Comparison of ENCODE assay signal across 1 cellular context in genomic region chr2:69948032-69948962, GRCh38.
TF ChIP-seq lines count a peak whose summit lies in the region.

No MANE protein-coding gene starts in this region.

TF ChIP-seq in HepG2, 621 proteins besides CTCF, POLR2A, EP300 and RAD21 (continues in another document):
- TF ChIP-seq ZNF224 (CRISPR knock-in tag; IDR thresholded peaks at IDR 0.05) (no peak), NFATC3 (CRISPR knock-in tag; IDR thresholded peaks at IDR 0.05) (no peak), ZNF20 (CRISPR knock-in tag; IDR thresholded peaks at IDR 0.05) (no peak), IRF1 (CRISPR knock-in tag; IDR thresholded peaks at IDR 0.05; ENCODE audit: low read depth) (no peak), TEAD2 (CRISPR knock-in tag; IDR thresholded peaks at IDR 0.05) (no peak), MBNL3 (CRISPR knock-in tag; conservative IDR thresholded peaks at IDR 0.05) (no peak), BORCS8-MEF2B (CRISPR knock-in tag; IDR thresholded peaks at IDR 0.05) (no peak), HCFC1 (IDR thresholded peaks at IDR 0.05; ENCODE audit: low read depth, low read length) (no peak), AHDC1 (CRISPR knock-in tag; IDR thresholded peaks at IDR 0.05; ENCODE audit: borderline replicate concordance) (no peak), ZNF749 (CRISPR knock-in tag; IDR thresholded peaks at IDR 0.05; ENCODE audit: borderline replicate concordance) (no peak), ZMYM4 (CRISPR knock-in tag; IDR thresholded peaks at IDR 0.05) (peak; percentile 12; the same call in 1 of the 2 replicates), DR1 (CRISPR knock-in tag; IDR thresholded peaks at IDR 0.05) (no peak), ZNF280B (CRISPR knock-in tag; IDR thresholded peaks at IDR 0.05; ENCODE audit: borderline replicate concordance) (no peak), NR2F2 (IDR thresholded peaks at IDR 0.05; ENCODE audit: borderline replicate concordance, low read depth) (no peak), PCBP2 (optimal IDR thresholded peaks at IDR 0.05; ENCODE audit: low read depth, low read length, poor library complexity, severe bottlenecking) (no peak), ZNF546 (CRISPR knock-in tag; conservative IDR thresholded peaks at IDR 0.05) (0 out of 2 replicates have a peak, but pooled peaks have one; percentile 49), ZBTB49 (CRISPR knock-in tag; IDR thresholded peaks at IDR 0.05; ENCODE audit: borderline replicate concordance) (no peak), PRPF4 (IDR thresholded peaks at IDR 0.05; ENCODE audit: low read depth, low read length, poor library complexity, severe bottlenecking) (no peak), CHD4 (IDR thresholded peaks at IDR 0.05; ENCODE audit: borderline replicate concordance, low read length) (no peak), POGK (CRISPR knock-in tag; conservative IDR thresholded peaks at IDR 0.05) (no peak), SIX4 (CRISPR knock-in tag; IDR thresholded peaks at IDR 0.05) (no peak), ZNF557 (CRISPR knock-in tag; IDR thresholded peaks at IDR 0.05) (no peak), SUZ12 (IDR thresholded peaks at IDR 0.05; ENCODE audit: low read depth, low read length) (no peak), ZNF790 (CRISPR knock-in tag; IDR thresholded peaks at IDR 0.05; ENCODE audit: borderline replicate concordance) (no peak), ZNF737 (CRISPR knock-in tag; IDR thresholded peaks at IDR 0.05; ENCODE audit: borderline replicate concordance) (no peak), HNF4A (CRISPR knock-in tag; IDR thresholded peaks at IDR 0.05) (no peak), ZMYM3 (CRISPR knock-in tag; IDR thresholded peaks at IDR 0.05) (peak; percentile 92), FOXP1 (IDR thresholded peaks at IDR 0.05) (no peak), FOXP1 (CRISPR knock-in tag; IDR thresholded peaks at IDR 0.05) (no peak), ATF5 (CRISPR knock-in tag; IDR thresholded peaks at IDR 0.05; ENCODE audit: low read depth) (no peak), MYNN (CRISPR knock-in tag; IDR thresholded peaks at IDR 0.05; ENCODE audit: low read depth) (no peak), SRSF9 (IDR thresholded peaks at IDR 0.05; ENCODE audit: borderline replicate concordance, insufficient read depth, low read depth, low read length, poor library complexity, severe bottlenecking) (no peak), ZBTB10 (CRISPR knock-in tag; IDR thresholded peaks at IDR 0.05; ENCODE audit: borderline replicate concordance) (no peak), ZBTB21 (CRISPR knock-in tag; IDR thresholded peaks at IDR 0.05) (no peak), MTF1 (CRISPR knock-in tag; IDR thresholded peaks at IDR 0.05) (no peak), NRL (CRISPR knock-in tag; IDR thresholded peaks at IDR 0.05; ENCODE audit: borderline replicate concordance) (peak; percentile 82; the same call in 1 of the 2 replicates), DNMT1 (CRISPR knock-in tag; IDR thresholded peaks at IDR 0.05) (no peak), AKNA (CRISPR knock-in tag; IDR thresholded peaks at IDR 0.05; ENCODE audit: borderline replicate concordance) (no peak), ZNF121 (CRISPR knock-in tag; IDR thresholded peaks at IDR 0.05) (peak; percentile 98), ZNF263 (CRISPR knock-in tag; IDR thresholded peaks at IDR 0.05) (no peak)
